Comparison of ENCODE assay signal across 10 cellular contexts in the genomic region with DNA sequence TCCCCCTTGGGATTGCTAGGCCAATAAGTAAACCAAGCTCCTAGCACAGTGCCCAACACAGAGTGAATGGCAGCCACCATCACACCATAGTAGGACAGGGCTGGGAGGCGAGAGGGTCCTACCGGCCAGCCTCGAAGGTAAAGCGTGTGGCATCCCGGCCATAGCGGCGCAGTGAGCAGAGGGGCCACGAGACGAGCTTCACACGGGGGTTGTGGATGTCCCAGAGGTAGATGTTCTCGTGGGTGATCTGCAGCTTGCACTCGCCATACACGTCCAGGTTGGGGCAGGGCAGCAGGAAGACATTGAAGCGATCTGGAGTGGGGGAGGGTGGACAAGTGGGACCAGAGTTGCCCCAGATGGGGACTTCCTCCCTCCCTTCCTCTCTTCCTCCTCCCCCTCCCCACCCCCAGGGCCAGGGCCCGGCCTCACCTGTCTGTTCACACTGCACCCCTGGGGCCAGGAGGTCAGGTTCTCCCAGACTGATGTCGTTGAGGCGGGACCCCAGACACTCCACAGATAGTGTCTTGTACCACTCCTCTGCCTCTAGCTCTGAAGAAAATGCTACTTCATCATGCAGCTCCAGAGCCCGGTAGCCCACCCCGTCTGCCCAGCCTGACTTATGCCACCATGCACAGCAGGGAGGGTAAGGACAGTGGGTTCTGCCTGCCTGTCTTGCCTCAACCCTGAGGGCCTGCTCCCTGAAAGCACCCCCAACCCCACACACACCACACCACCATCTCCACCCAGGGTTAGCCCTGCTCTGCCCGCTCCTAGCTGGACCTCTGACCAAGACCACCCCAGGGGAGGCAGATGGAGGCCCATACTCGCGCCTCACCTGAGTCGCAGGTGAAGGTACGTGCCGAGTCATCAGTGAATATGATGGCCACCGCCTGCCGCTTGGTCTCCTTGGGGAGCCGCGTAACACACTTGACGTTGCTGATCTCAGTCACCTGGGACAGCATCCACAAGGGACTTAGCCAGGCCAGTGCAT. TPM values are rescaled to one million over a fixed set of nuclear protein-coding genes. Genes with fewer than 3 reads are reported as not detected.
DNase-seq lines count a peak whose midpoint lies in the region; ATAC-seq and TF ChIP-seq lines count a peak whose summit lies in the region.
"Had no signal": no experiment of that assay in that cellular context is flagged by ENCODE, and none has a peak within 500 bp of the region (broad histone marks: within the 10 kb centered on the region; RNA-seq: fewer than 3 reads in every experiment).

No MANE protein-coding gene starts in this region.

- no peaks in the 10 kb centered on the region; the same call in 1 of the 2 replicates for H3K79me2 ChIP-seq in GM23338 (replicated peaks; ENCODE audit: insufficient read depth)

- DNase-seq in activated CD8-positive, alpha-beta memory T cell treated with anti-CD3 and anti-CD28 coated beads, Interleukin-2, amount 50 U/mL, for 48 hours, result peak; percentile 55
- no peak for DNase-seq in activated CD8-positive, alpha-beta memory T cell treated with anti-CD3 and anti-CD28 coated beads, Interleukin-2, amount 50 U/mL, for 4 hours
- no peak for DNase-seq in GM23338 (ENCODE audit: low spot score)
- DNase-seq in activated naive CD8-positive, alpha-beta T cell treated with anti-CD3 and anti-CD28 coated beads, Interleukin-2, amount 10 ng/mL, durations not matched to agents 7 days and 5 days, result no peak
- no peak for DNase-seq in naive thymus-derived CD8-positive, alpha-beta T cell
- DNase-seq in SKM-1 treated with dmso at 0.1 percent for 144 hours (lab: John Stamatoyannopoulos, UW; ENCODE audit: unreplicated experiment), result no peak
- no peak for DNase-seq in inferior parietal cortex (ENCODE audit: extremely low spot score)
- DNase-seq in SIG-M5 treated with dmso at 0.1 percent for 504 hours (lab: John Stamatoyannopoulos, UW; ENCODE audit: unreplicated experiment), result no peak

- peak overlapping the region; percentile 41; the same call in 1 of the 2 replicates for H3K4me3 ChIP-seq in GM23338

- peaks cover 23% of the 10 kb centered on the region for H3K36me3 Mint-ChIP-seq in GM23338 (ENCODE audit: low read depth)
- peaks cover 9% of the 10 kb centered on the region for H3K36me3 Mint-ChIP-seq in activated naive CD8-positive, alpha-beta T cell treated with anti-CD3 and anti-CD28 coated beads, Interleukin-2, amount 10 ng/mL, durations not matched to agents 7 days and 5 days
- peaks cover 0 to 25% (median 0%) of the 10 kb centered on the region in 3 donors for H3K36me3 Mint-ChIP-seq in naive thymus-derived CD8-positive, alpha-beta T cell

- no peak overlapping the region for H2AFZ ChIP-seq in GM23338

- H3F3A ChIP-seq in GM23338 (replicated peaks; ENCODE audit: low read depth), result peaks cover 12% of the 10 kb centered on the region; the same call in 1 of the 2 replicates

- H3K4me1 Mint-ChIP-seq in GM23338, result peaks cover 70% of the 10 kb centered on the region
- H3K4me1 Mint-ChIP-seq in activated naive CD8-positive, alpha-beta T cell treated with anti-CD3 and anti-CD28 coated beads, Interleukin-2, amount 10 ng/mL, durations not matched to agents 7 days and 5 days, result peaks cover 15% of the 10 kb centered on the region
- H3K4me1 Mint-ChIP-seq in naive thymus-derived CD8-positive, alpha-beta T cell, result peaks cover 10 to 24% (median 21%) of the 10 kb centered on the region in 4 donors

- TF ChIP-seq CTCF in GM23338 (conservative IDR thresholded peaks at IDR 0.05; ENCODE audit: low read depth in 2 of 2), result no peak

- H3K4me3 Mint-ChIP-seq in GM23338, result peak overlapping the region; percentile 51
- no peak overlapping the region for H3K4me3 Mint-ChIP-seq in activated naive CD8-positive, alpha-beta T cell treated with anti-CD3 and anti-CD28 coated beads, Interleukin-2, amount 10 ng/mL, durations not matched to agents 7 days and 5 days
- peak overlapping the region in 1 of 10 donors; percentile 36 for H3K4me3 Mint-ChIP-seq in naive thymus-derived CD8-positive, alpha-beta T cell
- H3K4me3 Mint-ChIP-seq: activated naive CD4-positive, alpha-beta T cell treated with anti-CD3 and anti-CD28 coated beads, Interleukin-2, amount 50 U/mL, for 24 hours had no signal

- POLR2A ChIA-PET in activated naive CD8-positive, alpha-beta T cell treated with anti-CD3 and anti-CD28 coated beads, Interleukin-2, amount 10 ng/mL, durations not matched to agents 7 days and 5 days (lab: Charles Lee), result interaction anchor here (1.0 to 1.6 kb wide), 4 partner anchors 13 to 57 kb away, joined by 3 to 5 read pairs (median 3); a partner anchor contains a TSS
- POLR2A ChIA-PET in naive thymus-derived CD8-positive, alpha-beta T cell (lab: Charles Lee), result interaction anchor here (0.6 to 2.2 kb wide), 4 partner anchors 9 to 459 kb away, joined by 3 to 5 read pairs (median 4); no protein-coding TSS in a partner anchor

- H3K9me2 ChIP-seq in GM23338 (ENCODE audit: insufficient read depth), result no peaks in the 10 kb centered on the region

- H3K9me3 Mint-ChIP-seq in GM23338, result no peaks in the 10 kb centered on the region
- H3K9me3 Mint-ChIP-seq in activated naive CD8-positive, alpha-beta T cell treated with anti-CD3 and anti-CD28 coated beads, Interleukin-2, amount 10 ng/mL, durations not matched to agents 7 days and 5 days, result no peaks in the 10 kb centered on the region
- H3K9me3 Mint-ChIP-seq in naive thymus-derived CD8-positive, alpha-beta T cell, result no peaks in the 10 kb centered on the region
- H3K9me3 Mint-ChIP-seq: activated naive CD4-positive, alpha-beta T cell treated with anti-CD3 and anti-CD28 coated beads, Interleukin-2, amount 50 U/mL, for 24 hours; central memory CD8-positive, alpha-beta T cell had no signal

- peak overlapping the region; percentile 91 for H3K27ac Mint-ChIP-seq in GM23338
- H3K27ac Mint-ChIP-seq in activated naive CD8-positive, alpha-beta T cell treated with anti-CD3 and anti-CD28 coated beads, Interleukin-2, amount 10 ng/mL, durations not matched to agents 7 days and 5 days, result peak overlapping the region; percentile 88
- peak overlapping the region in 6 of 10 donors; percentile 21 to 73 (median 47) for H3K27ac Mint-ChIP-seq in naive thymus-derived CD8-positive, alpha-beta T cell
- H3K27ac Mint-ChIP-seq: activated naive CD4-positive, alpha-beta T cell treated with anti-CD3 and anti-CD28 coated beads, Interleukin-2, amount 50 U/mL, for 24 hours had no signal

- peak overlapping the region; percentile 77 for H3K4me2 ChIP-seq in GM23338

- peaks cover 58% of the 10 kb centered on the region for H3K4me1 ChIP-seq in GM23338 (ENCODE audit: insufficient read depth)

- ATAC-seq in GM23338, result no peak
- no peak for ATAC-seq in activated naive CD8-positive, alpha-beta T cell treated with anti-CD3 and anti-CD28 coated beads, Interleukin-2, amount 10 ng/mL, durations not matched to agents 7 days and 5 days (ENCODE audit: low read depth)
- ATAC-seq in naive thymus-derived CD8-positive, alpha-beta T cell, result no peak

- H4K20me1 ChIP-seq in GM23338 (replicated peaks; ENCODE audit: insufficient read depth), result 0 out of 2 replicates have a peak, but pooled peaks cover 3% of the 10 kb centered on the region

- H3K27me3 ChIP-seq in GM23338 (ENCODE audit: insufficient read depth), result peaks cover 7% of the 10 kb centered on the region; the same call in 1 of the 2 replicates

- peak overlapping the region; percentile 66; the same call in 1 of the 2 replicates for H3K27ac ChIP-seq in GM23338 (ENCODE audit: low read depth)

- H3K36me3 ChIP-seq in GM23338 (ENCODE audit: insufficient read depth), result peaks cover 12% of the 10 kb centered on the region; the same call in 1 of the 2 replicates

- H3K27me3 Mint-ChIP-seq in GM23338 (ENCODE audit: insufficient read depth, low read depth, poor library complexity), result peaks cover 21% of the 10 kb centered on the region
- no peaks in the 10 kb centered on the region for H3K27me3 Mint-ChIP-seq in activated naive CD8-positive, alpha-beta T cell treated with anti-CD3 and anti-CD28 coated beads, Interleukin-2, amount 10 ng/mL, durations not matched to agents 7 days and 5 days
- no peaks in the 10 kb centered on the region for H3K27me3 Mint-ChIP-seq in naive thymus-derived CD8-positive, alpha-beta T cell
- H3K27me3 Mint-ChIP-seq: activated naive CD4-positive, alpha-beta T cell treated with anti-CD3 and anti-CD28 coated beads, Interleukin-2, amount 50 U/mL, for 24 hours; central memory CD8-positive, alpha-beta T cell had no signal

TF ChIP-seq in GM23338, 12 proteins besides CTCF, POLR2A, EP300 and RAD21 (continues in another document):
- no peak for TF ChIP-seq POLR2AphosphoS5 (IDR thresholded peaks at IDR 0.05; ENCODE audit: low read depth)
- TF ChIP-seq ZNF331 (CRISPR knock-in tag; IDR thresholded peaks at IDR 0.05; ENCODE audit: low read depth), result no peak
- no peak for TF ChIP-seq NANOG (IDR thresholded peaks at IDR 0.05; ENCODE audit: borderline replicate concordance)

RNA-seq across cellular contexts. Expression of a gene that starts 11.3 kb away (rescaled TPM):
- total RNA-seq in GM23338 (2014; rRNA removed; shearing (Covaris generic)), result 26.6 and 29.1 TPM in 2 replicates
- polyA plus RNA-seq in GM23338 (2016; fragmentation: Nextera tagmentation; extraction: Ambion mirVana), result 11.4 and 12.9 TPM in 2 replicates
- 1 to 10 TPM; 6.3 to 6.4 TPM for total RNA-seq in activated naive CD8-positive, alpha-beta T cell treated with anti-CD3 and anti-CD28 coated beads, Interleukin-2, amount 10 ng/mL, durations not matched to agents 7 days and 5 days
- 1 to 10 TPM; 3.9 to 4.8 TPM for total RNA-seq in naive thymus-derived CD8-positive, alpha-beta T cell
- 1 to 10 TPM; 1.8 to 4.7 (median 3.1) TPM for polyA plus RNA-seq in naive thymus-derived CD8-positive, alpha-beta T cell

RNA-seq across cellular contexts. Expression of a gene that starts 12.5 kb away (rescaled TPM):
- 107 and 123 TPM in 2 replicates for total RNA-seq in GM23338 (2014; rRNA removed; shearing (Covaris generic))
- polyA plus RNA-seq in GM23338 (2016; fragmentation: Nextera tagmentation; extraction: Ambion mirVana), result 36.4 and 37.6 TPM in 2 replicates
- total RNA-seq in activated naive CD8-positive, alpha-beta T cell treated with anti-CD3 and anti-CD28 coated beads, Interleukin-2, amount 10 ng/mL, durations not matched to agents 7 days and 5 days, result 10 to 100 TPM; 61.1 to 63.6 TPM
- 100 to 1,000 TPM; 103 to 104 TPM for total RNA-seq in naive thymus-derived CD8-positive, alpha-beta T cell
- polyA plus RNA-seq in naive thymus-derived CD8-positive, alpha-beta T cell, result 10 to 100 TPM; 46.7 to 48.6 (median 47.4) TPM

RNA-seq across cellular contexts. Expression of a gene that starts 27.7 kb away (rescaled TPM):
- 24.7 and 36.3 TPM in 2 replicates for total RNA-seq in GM23338 (2014; rRNA removed; shearing (Covaris generic))
- polyA plus RNA-seq in GM23338 (2016; fragmentation: Nextera tagmentation; extraction: Ambion mirVana), result 26.6 and 28.6 TPM in 2 replicates
- 10 to 100 TPM; 37.1 to 40.3 TPM for total RNA-seq in activated naive CD8-positive, alpha-beta T cell treated with anti-CD3 and anti-CD28 coated beads, Interleukin-2, amount 10 ng/mL, durations not matched to agents 7 days and 5 days
- 10 to 100 TPM; 35.8 to 38.3 TPM for total RNA-seq in naive thymus-derived CD8-positive, alpha-beta T cell
- polyA plus RNA-seq in naive thymus-derived CD8-positive, alpha-beta T cell, result 10 to 100 TPM; 22.8 to 59.0 (median 29.7) TPM

RNA-seq across cellular contexts. Expression of a gene that starts 27.8 kb away (rescaled TPM):
- total RNA-seq in GM23338 (2014; rRNA removed; shearing (Covaris generic)), result 70.3 and 75.4 TPM in 2 replicates
- 36.5 and 40.0 TPM in 2 replicates for polyA plus RNA-seq in GM23338 (2016; fragmentation: Nextera tagmentation; extraction: Ambion mirVana)
- 10 to 100 TPM; 36.7 to 37.7 TPM for total RNA-seq in activated naive CD8-positive, alpha-beta T cell treated with anti-CD3 and anti-CD28 coated beads, Interleukin-2, amount 10 ng/mL, durations not matched to agents 7 days and 5 days
- 10 to 100 TPM; 37.2 to 44.3 TPM for total RNA-seq in naive thymus-derived CD8-positive, alpha-beta T cell
- polyA plus RNA-seq in naive thymus-derived CD8-positive, alpha-beta T cell, result 100 to 1,000 TPM in 2 of 3 donors, 10 to 100 TPM in 1; 81.1 to 143 (median 108) TPM
